ENCODE assay signal across 8 cellular contexts in the genomic region with DNA sequence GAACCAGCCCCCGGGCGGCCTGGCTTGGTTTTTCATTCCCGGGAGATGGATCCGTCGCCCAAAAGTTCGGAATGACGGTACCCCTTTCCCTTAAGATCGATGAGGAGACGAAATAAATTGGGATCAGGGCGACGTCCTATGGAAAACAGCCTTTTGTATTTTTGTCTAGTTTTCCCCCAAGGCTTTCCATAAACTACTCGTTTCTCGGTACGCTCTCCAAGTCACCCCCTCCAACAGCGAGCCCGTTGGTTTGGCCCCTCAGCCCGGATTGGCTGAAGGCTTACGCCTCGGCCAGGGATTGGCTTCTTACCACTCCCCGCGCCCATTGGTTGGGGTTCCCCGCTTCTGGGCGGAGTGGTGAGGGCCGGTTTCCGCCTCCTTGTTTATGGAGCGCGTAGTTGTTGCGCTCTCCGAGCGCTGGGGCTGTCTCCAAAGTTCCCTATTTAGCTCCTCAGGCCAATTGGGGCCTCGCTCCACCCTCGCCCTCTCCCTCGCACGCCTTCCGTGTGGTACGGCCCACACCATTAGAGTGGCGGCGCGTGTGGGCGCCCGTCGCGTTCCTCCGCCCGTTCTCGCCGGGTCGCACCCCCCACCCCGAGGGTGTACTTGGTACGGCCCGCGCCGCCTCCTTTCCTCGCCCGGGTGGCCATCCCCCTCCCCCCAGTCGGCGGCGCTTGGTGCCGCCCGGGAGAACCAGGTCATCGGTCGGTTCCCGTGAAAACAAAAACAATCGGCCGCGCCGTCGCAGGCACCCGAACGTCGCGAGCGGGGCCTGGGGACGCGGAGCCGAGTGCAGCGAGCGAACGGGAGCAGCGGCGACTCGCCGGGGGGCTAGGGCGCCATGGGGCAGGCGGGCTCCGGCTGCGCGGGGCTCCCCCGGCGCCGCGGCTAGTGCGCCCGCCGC. TPM values are rescaled to one million over a fixed set of nuclear protein-coding genes. Genes with fewer than 3 reads are reported as not detected.
DNase-seq lines count a peak whose midpoint lies in the region; ATAC-seq, FAIRE-seq and TF ChIP-seq lines count a peak whose summit lies in the region.
"Not testable (repeated sequence)": the region's sequence is repeated elsewhere in the genome, so short reads cannot be mapped to it uniquely, and the experiment has no call there.

A gene with protein sequence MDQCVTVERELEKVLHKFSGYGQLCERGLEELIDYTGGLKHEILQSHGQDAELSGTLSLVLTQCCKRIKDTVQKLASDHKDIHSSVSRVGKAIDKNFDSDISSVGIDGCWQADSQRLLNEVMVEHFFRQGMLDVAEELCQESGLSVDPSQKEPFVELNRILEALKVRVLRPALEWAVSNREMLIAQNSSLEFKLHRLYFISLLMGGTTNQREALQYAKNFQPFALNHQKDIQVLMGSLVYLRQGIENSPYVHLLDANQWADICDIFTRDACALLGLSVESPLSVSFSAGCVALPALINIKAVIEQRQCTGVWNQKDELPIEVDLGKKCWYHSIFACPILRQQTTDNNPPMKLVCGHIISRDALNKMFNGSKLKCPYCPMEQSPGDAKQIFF (plus strand): TSS at position 655 of the 904 bp plus-strand sequence. CDS start 377 bp downstream, outside the sequence.

- H2AK5ac ChIP-seq in H1 (ENCODE audit: low read depth, low read length): not testable (repeated sequence)

- not testable (repeated sequence) for H2BK20ac ChIP-seq in H1 (ENCODE audit: low read length)

- peak within 1 kb of the TSS; percentile 60 for H3K27ac ChIP-seq in CD8-positive, alpha-beta T cell (ENCODE audit: low read depth, low read length)
- peak within 1 kb of the TSS; percentile 80 for H3K27ac ChIP-seq in HL-60 (replicated peaks)
- H3K27ac ChIP-seq in OCI-LY1 (ENCODE audit: low read depth, low read length, poor library complexity, severe bottlenecking): peak within 1 kb of the TSS; percentile 73
- H3K27ac ChIP-seq in H1 (ENCODE audit: low read depth, low read length): peak within 1 kb of the TSS; percentile 79

- peak; percentile 34 to 42; a peak in 1 of 3 replicates for TF ChIP-seq POLR2A in H1 (IDR thresholded peaks at IDR 0.05; ENCODE audit: control extremely low read depth in 1 of 2, low read depth in 2 of 2, low read length in 2 of 2)

- FAIRE-seq in H1 (lab: Jason Lieb, UNC): peak; percentile 91

- H3K23ac ChIP-seq in H1 (ENCODE audit: insufficient read length): not testable (repeated sequence)

- TF ChIP-seq RAD21 in H1 (IDR thresholded peaks at IDR 0.05 in 1 of 2, conservative IDR thresholded peaks at IDR 0.05 in 1 of 2; ENCODE audit: low read depth in 2 of 2, low read length in 2 of 2): not testable (repeated sequence)

- CTCF ChIA-PET in CD8-positive, alpha-beta T cell (lab: Charles Lee); H1 (lab: Charles Lee; ENCODE audit: partially characterized antibody): not testable (repeated sequence)

- H4K5ac ChIP-seq in H1 (ENCODE audit: insufficient read length, low read depth, low read length): not testable (repeated sequence)

- not testable (repeated sequence) for H2AFZ ChIP-seq in OCI-LY1 (ENCODE audit: low read length); H1 (ENCODE audit: low read length)

- H4K20me1 ChIP-seq in OCI-LY1 (ENCODE audit: insufficient read depth, low read length); H1 (replicated peaks in 1 of 2; ENCODE audit: control insufficient read depth in 1 of 2, insufficient read depth in 2 of 2, low read length in 2 of 2): not testable (repeated sequence)

- intact Hi-C loops in CD8-positive, alpha-beta T cell (cut with DNase I, micrococcal nuclease): not testable (repeated sequence)

- H3K27ac Mint-ChIP-seq in CD8-positive, alpha-beta T cell: peak within 1 kb of the TSS; percentile 89
- H3K27ac Mint-ChIP-seq in memory B cell: peak within 1 kb of the TSS; percentile 82

- H3K4me2 ChIP-seq in OCI-LY1 (ENCODE audit: low read length) (peak within 1 kb of the TSS; percentile 87), H1 (ENCODE audit: insufficient read depth in 1 of 2, low read depth in 2 of 2, low read length in 2 of 2) (peak within 1 kb of the TSS; percentile 66 to 68)

- not testable (repeated sequence) for H3K27me3 Mint-ChIP-seq in CD8-positive, alpha-beta T cell (ENCODE audit: low read depth); memory B cell

- H3K4me1 Mint-ChIP-seq in CD8-positive, alpha-beta T cell (ENCODE audit: low read depth); memory B cell: not testable (repeated sequence)

- peak; percentile 83 for ATAC-seq in CD8-positive, alpha-beta T cell
- peak; percentile 92 for ATAC-seq in GM19467 (IDR thresholded peaks at IDR 0.05; ENCODE audit: unreplicated experiment)
- peak; percentile 81 for ATAC-seq in memory B cell (ENCODE audit: low read depth)

- not testable (repeated sequence) for H4K91ac ChIP-seq in H1 (replicated peaks; ENCODE audit: insufficient read length, low read length)

- H3K9me2 ChIP-seq in OCI-LY1 (ENCODE audit: low read depth, low read length): not testable (repeated sequence)

- H3K4ac ChIP-seq in H1 (replicated peaks; ENCODE audit: insufficient read length, low read depth, low read length): not testable (repeated sequence)

- peak within 1 kb of the TSS; percentile 86 for H3K4me3 Mint-ChIP-seq in CD8-positive, alpha-beta T cell
- peak within 1 kb of the TSS; percentile 79 for H3K4me3 Mint-ChIP-seq in memory B cell

- not testable (repeated sequence) for H3K36me3 ChIP-seq in CD8-positive, alpha-beta T cell (ENCODE audit: insufficient read depth, low read length); OCI-LY1 (ENCODE audit: insufficient read depth, low read length); H1 (ENCODE audit: control insufficient read depth in 2 of 4, insufficient read depth in 4 of 4, low read length in 3 of 4)

- H2BK5ac ChIP-seq in H1 (ENCODE audit: low read depth, low read length): not testable (repeated sequence)

- H2BK120ac ChIP-seq in H1 (replicated peaks; ENCODE audit: low read depth, low read length): not testable (repeated sequence)

- H3K23me2 ChIP-seq in H1 (ENCODE audit: low read depth, low read length): not testable (repeated sequence)

- peak; percentile 84 to 97 (median 91) for DNase-seq in CD8-positive, alpha-beta T cell
- DNase-seq in HL-60 (ENCODE audit: low read depth in 1 of 2, low spot score in 1 of 2) (peak; percentile 81 to 96), H1 (ENCODE audit: low read depth in 1 of 2, low spot score in 2 of 2) (peak; percentile 36 to 93), memory B cell (ENCODE audit: low spot score in 2 of 2) (peak; percentile 91 to 93)
- peak; percentile 82 for DNase-seq in activated CD8-positive, alpha-beta memory T cell treated with anti-CD3 and anti-CD28 coated beads, Interleukin-2, amount 50 U/mL, for 1 hour (ENCODE audit: extremely low read depth)
- DNase-seq in stimulated activated CD4-positive, alpha-beta T cell treated with anti-CD3 and anti-CD28 coated beads, TNF-alpha, amount 100 ng/mL, for 4 hours (ENCODE audit: low read depth in 3 of 3): peak; percentile 83 to 86 (median 85)

- not testable (repeated sequence) for TF ChIP-seq CTCF in CD8-positive, alpha-beta T cell (IDR thresholded peaks at IDR 0.05); HL-60 (IDR thresholded peaks at IDR 0.05; ENCODE audit: insufficient read depth, low read length); OCI-LY1 (IDR thresholded peaks at IDR 0.05; ENCODE audit: low read length); H1 (IDR thresholded peaks at IDR 0.05; ENCODE audit: control extremely low read depth in 1 of 3, insufficient read depth in 1 of 3, low read depth in 1 of 3, low read length in 3 of 3)

- H3K9me3 ChIP-seq in CD8-positive, alpha-beta T cell (ENCODE audit: low read length); OCI-LY1 (ENCODE audit: low read length); H1 (ENCODE audit: insufficient read depth in 2 of 2, low read depth in 1 of 2, low read length in 1 of 2): not testable (repeated sequence)

- H3K9me3 Mint-ChIP-seq in CD8-positive, alpha-beta T cell; memory B cell: not testable (repeated sequence)

- not testable (repeated sequence) for H3K36me3 Mint-ChIP-seq in CD8-positive, alpha-beta T cell; memory B cell

- peak within 1 kb of the TSS; percentile 60 for H3K4me3 ChIP-seq in CD8-positive, alpha-beta T cell (ENCODE audit: low read depth, low read length)
- H3K4me3 ChIP-seq in HL-60 (replicated peaks; ENCODE audit: insufficient read depth, low read length) (peak within 1 kb of the TSS; percentile 67), OCI-LY1 (ENCODE audit: low read depth, low read length, poor library complexity, severe bottlenecking) (peak within 1 kb of the TSS; percentile 68), H1 (ENCODE audit: extremely low read depth in 1 of 4, insufficient read depth in 2 of 4, low read depth in 3 of 4, low read length in 4 of 4) (peak within 1 kb of the TSS; percentile 49 to 67 (median 55))

- not testable (repeated sequence) for H2BK12ac ChIP-seq in H1 (ENCODE audit: low read depth, low read length)

- H3K14ac ChIP-seq in H1 (ENCODE audit: insufficient read length): not testable (repeated sequence)

- not testable (repeated sequence) for TF ChIP-seq EP300 in H1 (IDR thresholded peaks at IDR 0.05; ENCODE audit: borderline replicate concordance in 1 of 2, low read depth in 2 of 2, low read length in 2 of 2)

- not testable (repeated sequence) for H3K79me1 ChIP-seq in H1 (ENCODE audit: low read depth, low read length)

- H4K8ac ChIP-seq in H1 (ENCODE audit: extremely low read depth, insufficient read depth, low read length): peak within 1 kb of the TSS; percentile 93; the same call in 1 of the 2 replicates

- not testable (repeated sequence) for H3K27me3 ChIP-seq in CD8-positive, alpha-beta T cell (ENCODE audit: insufficient read depth, low read length); HL-60 (ENCODE audit: insufficient read depth, poor library complexity, severe bottlenecking); OCI-LY1 (ENCODE audit: insufficient read depth, low read length); H1 (replicated peaks in 1 of 4; ENCODE audit: control insufficient read depth in 3 of 4, extremely low read depth in 1 of 4, insufficient read depth in 3 of 4, low read length in 3 of 4)

- POLR2A ChIA-PET in CD8-positive, alpha-beta T cell (lab: Charles Lee); H1 (lab: Charles Lee; ENCODE audit: partially characterized antibody): not testable (repeated sequence)

- not testable (repeated sequence) for H3K56ac ChIP-seq in H1 (replicated peaks; ENCODE audit: insufficient read length, low read depth, low read length)

- not testable (repeated sequence) for H3F3A ChIP-seq in OCI-LY1 (ENCODE audit: insufficient read depth, low read length)

- H3K9ac ChIP-seq in OCI-LY1 (ENCODE audit: low read length) (peak within 1 kb of the TSS; percentile 73), H1 (replicated peaks in 1 of 4; ENCODE audit: extremely low read depth in 1 of 4, low read depth in 3 of 4, low read length in 3 of 4) (peak within 1 kb of the TSS; percentile 62 to 92 (median 84))

- 0% methylated on average over 8 of the region's 95 CpGs; no CpG with 5 or more reads in 1 of the 2 experiments for WGBS in H1 (ENCODE audit: extremely low coverage in 1 of 2, insufficient coverage in 1 of 2, insufficient read length in 1 of 2, insufficient replicate concordance in 2 of 2, low coverage in 1 of 2, low lambda C conversion rate in 2 of 2, missing lambda C conversion rate in 1 of 2), 2 experiments

- H3K4me1 ChIP-seq in CD8-positive, alpha-beta T cell (ENCODE audit: insufficient read depth, low read length); OCI-LY1 (ENCODE audit: insufficient read depth, low read length, severe bottlenecking); H1 (replicated peaks in 1 of 4; ENCODE audit: control insufficient read depth in 3 of 4, insufficient read depth in 4 of 4, low read length in 3 of 4): not testable (repeated sequence)

- H2BK15ac ChIP-seq in H1 (ENCODE audit: low read length): not testable (repeated sequence)

- not testable (repeated sequence) for H3K18ac ChIP-seq in H1 (ENCODE audit: extremely low read depth, low read length)

- H3K79me2 ChIP-seq in OCI-LY1 (ENCODE audit: insufficient read depth, low read length); H1 (ENCODE audit: control insufficient read depth in 1 of 2, insufficient read depth in 2 of 2, low read length in 2 of 2): not testable (repeated sequence)

RNA-seq across cellular contexts. Expression of the gene that starts here (rescaled TPM):
- 10 to 100 TPM; 47.1 to 53.6 TPM for total RNA-seq in CD8-positive, alpha-beta T cell
- total RNA-seq in H1 (2021; fragmentation: NEBNext Ultra II Directional; extraction: Animal tissue kit (Norgen Biotek cat#: 25700)): 59.9 and 66.2 TPM in 2 replicates
- 21.0 and 22.1 TPM in 2 replicates for polyA plus RNA-seq in H1 (2011; rRNA removed)
- 23.5 TPM for polyA plus RNA-seq in H1 (2011; cell fraction: cytosol; rRNA removed)
- polyA plus RNA-seq in H1 (2011; cell fraction: nucleus; rRNA removed): 14.8 TPM
- polyA plus RNA-seq in H1 (2012, experiment 1 of 2): 22.9 to 34.3 TPM (median 25.4 TPM) in 4 replicates
- polyA plus RNA-seq in H1 (2012, experiment 2 of 2): 4.4 TPM
- polyA plus RNA-seq in H1 (2013, experiment 1 of 2): 23.7 TPM
- polyA plus RNA-seq in H1 (2013, experiment 2 of 2): 24.7 TPM
- 95.8 and 99.3 TPM in 2 replicates for polyA minus RNA-seq in H1 (2011; rRNA and poly(A)+ RNA removed)
- polyA minus RNA-seq in H1 (2011; cell fraction: cytosol; rRNA and poly(A)+ RNA removed): 51.0 TPM
- polyA minus RNA-seq in H1 (2011; cell fraction: nucleus; rRNA and poly(A)+ RNA removed): 45.1 TPM

Comparison
In these comparisons a context has a peak if more than half of its experiments do, and no peak if none do; other contexts are left out.
1. Peak in every context shown above with its lines: DNase-seq, ATAC-seq, H3K4me3 ChIP-seq and H3K27ac ChIP-seq.